1 cellular context compared by ENCODE assay signal in the genomic region with DNA sequence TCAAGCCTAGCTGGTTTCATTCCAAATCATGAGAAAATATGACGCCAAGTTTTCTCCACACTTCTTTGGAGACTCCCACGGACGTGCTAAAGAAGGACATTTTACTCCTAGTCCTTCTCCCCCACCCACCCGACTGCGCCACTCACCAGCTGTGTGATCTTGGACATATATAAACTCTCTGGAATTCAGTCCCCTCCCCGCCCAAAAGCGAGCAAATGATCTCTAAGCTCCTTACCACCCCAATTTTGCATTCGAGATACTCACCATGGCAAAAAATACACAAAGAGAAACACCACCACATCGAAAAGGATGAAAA.
TF ChIP-seq lines count a peak whose summit lies in the region.

No MANE protein-coding gene starts in this region.

TF ChIP-seq in GM23338, 12 proteins besides CTCF, POLR2A, EP300 and RAD21 (continued from another document):
- TF ChIP-seq, protein P1, sequence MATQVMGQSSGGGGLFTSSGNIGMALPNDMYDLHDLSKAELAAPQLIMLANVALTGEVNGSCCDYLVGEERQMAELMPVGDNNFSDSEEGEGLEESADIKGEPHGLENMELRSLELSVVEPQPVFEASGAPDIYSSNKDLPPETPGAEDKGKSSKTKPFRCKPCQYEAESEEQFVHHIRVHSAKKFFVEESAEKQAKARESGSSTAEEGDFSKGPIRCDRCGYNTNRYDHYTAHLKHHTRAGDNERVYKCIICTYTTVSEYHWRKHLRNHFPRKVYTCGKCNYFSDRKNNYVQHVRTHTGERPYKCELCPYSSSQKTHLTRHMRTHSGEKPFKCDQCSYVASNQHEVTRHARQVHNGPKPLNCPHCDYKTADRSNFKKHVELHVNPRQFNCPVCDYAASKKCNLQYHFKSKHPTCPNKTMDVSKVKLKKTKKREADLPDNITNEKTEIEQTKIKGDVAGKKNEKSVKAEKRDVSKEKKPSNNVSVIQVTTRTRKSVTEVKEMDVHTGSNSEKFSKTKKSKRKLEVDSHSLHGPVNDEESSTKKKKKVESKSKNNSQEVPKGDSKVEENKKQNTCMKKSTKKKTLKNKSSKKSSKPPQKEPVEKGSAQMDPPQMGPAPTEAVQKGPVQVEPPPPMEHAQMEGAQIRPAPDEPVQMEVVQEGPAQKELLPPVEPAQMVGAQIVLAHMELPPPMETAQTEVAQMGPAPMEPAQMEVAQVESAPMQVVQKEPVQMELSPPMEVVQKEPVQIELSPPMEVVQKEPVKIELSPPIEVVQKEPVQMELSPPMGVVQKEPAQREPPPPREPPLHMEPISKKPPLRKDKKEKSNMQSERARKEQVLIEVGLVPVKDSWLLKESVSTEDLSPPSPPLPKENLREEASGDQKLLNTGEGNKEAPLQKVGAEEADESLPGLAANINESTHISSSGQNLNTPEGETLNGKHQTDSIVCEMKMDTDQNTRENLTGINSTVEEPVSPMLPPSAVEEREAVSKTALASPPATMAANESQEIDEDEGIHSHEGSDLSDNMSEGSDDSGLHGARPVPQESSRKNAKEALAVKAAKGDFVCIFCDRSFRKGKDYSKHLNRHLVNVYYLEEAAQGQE (IDR thresholded peaks at IDR 0.05; ENCODE audit: unreplicated experiment), result no peak
- no peak for TF ChIP-seq EZH2 (IDR thresholded peaks at IDR 0.05; ENCODE audit: low read depth, unreplicated experiment)
- TF ChIP-seq ZNF331 (CRISPR knock-in tag; IDR thresholded peaks at IDR 0.05; ENCODE audit: low read depth), result no peak
- no peak for TF ChIP-seq CREB1 (CRISPR knock-in tag; IDR thresholded peaks at IDR 0.05; ENCODE audit: low read depth)
